2 cellular contexts compared by ENCODE assay signal in genomic region chr3:29668728-29669127, GRCh38.
TF ChIP-seq lines count a peak whose summit lies in the region.

No MANE protein-coding gene starts in this region.

TF ChIP-seq in HCT116, 20 proteins besides CTCF, POLR2A, EP300 and RAD21:
- TF ChIP-seq TCF7L2 (IDR thresholded peaks at IDR 0.05; ENCODE audit: borderline replicate concordance, extremely low read depth, insufficient read depth, insufficient read length) (no peak), MAX (IDR thresholded peaks at IDR 0.05) (no peak), ZNF274 (IDR thresholded peaks at IDR 0.05; ENCODE audit: low read depth, low read length) (no peak), ATF3 (IDR thresholded peaks at IDR 0.05) (no peak), SRF (IDR thresholded peaks at IDR 0.05; ENCODE audit: low read depth) (no peak), JUND (IDR thresholded peaks at IDR 0.05) (no peak), EZH2 (IDR thresholded peaks at IDR 0.05) (no peak), ZBTB33 (IDR thresholded peaks at IDR 0.05; ENCODE audit: extremely low read depth, insufficient replicate concordance, low read length) (no peak), EGR1 (IDR thresholded peaks at IDR 0.05; ENCODE audit: low read depth) (no peak), CBX3 (IDR thresholded peaks at IDR 0.05; ENCODE audit: low read depth) (no peak)

TF ChIP-seq in GM12878, 131 proteins besides CTCF, POLR2A, EP300 and RAD21 (continued from another document):
- TF ChIP-seq BCLAF1 (IDR thresholded peaks at IDR 0.05) (no peak), SIX5 (IDR thresholded peaks at IDR 0.05; ENCODE audit: low read depth, low read length, severe bottlenecking) (no peak), IKZF1 (conservative IDR thresholded peaks at IDR 0.05) (no peak), CBX5 (IDR thresholded peaks at IDR 0.05; ENCODE audit: low read depth) (no peak), BACH1 (IDR thresholded peaks at IDR 0.05; ENCODE audit: borderline replicate concordance) (no peak), FOXK2 (IDR thresholded peaks at IDR 0.05) (no peak), CREB1 (IDR thresholded peaks at IDR 0.05; ENCODE audit: low read depth) (no peak), PML (IDR thresholded peaks at IDR 0.05; ENCODE audit: low read length) (no peak), GABPA (IDR thresholded peaks at IDR 0.05; ENCODE audit: low read depth) (no peak), ZNF274 (IDR thresholded peaks at IDR 0.05; ENCODE audit: insufficient read depth, insufficient read length) (no peak), E2F8 (IDR thresholded peaks at IDR 0.05; ENCODE audit: low read depth, partially characterized antibody) (no peak), STAT1 (conservative IDR thresholded peaks at IDR 0.05) (no peak), HDGF (IDR thresholded peaks at IDR 0.05) (no peak), PKNOX1 (IDR thresholded peaks at IDR 0.05) (no peak)
